ENCODE assay signal across 1 cellular context in genomic region chr1:920008-920407, GRCh38.
TF ChIP-seq lines count a peak whose summit lies in the region.

No MANE protein-coding gene starts in this region.

TF ChIP-seq in HepG2, 621 proteins besides CTCF, POLR2A, EP300 and RAD21:
- no peak for TF ChIP-seq AFF4 (CRISPR knock-in tag; IDR thresholded peaks at IDR 0.05)
- TF ChIP-seq ZFX (CRISPR knock-in tag; IDR thresholded peaks at IDR 0.05; ENCODE audit: low read depth): 0 out of 2 replicates have a peak, but pooled peaks have one; percentile 3
- no peak for TF ChIP-seq ATAD3A (CRISPR knock-in tag; IDR thresholded peaks at IDR 0.05)
- TF ChIP-seq SNAPC2 (CRISPR knock-in tag; IDR thresholded peaks at IDR 0.05): no peak
- TF ChIP-seq PRMT3 (CRISPR knock-in tag; IDR thresholded peaks at IDR 0.05; ENCODE audit: borderline replicate concordance, low read depth): no peak
- no peak for TF ChIP-seq ZNF75D (CRISPR knock-in tag; IDR thresholded peaks at IDR 0.05; ENCODE audit: borderline replicate concordance)
- peak; percentile 9; the same call in 1 of the 2 replicates for TF ChIP-seq ZNF768 (CRISPR knock-in tag; IDR thresholded peaks at IDR 0.05)
- TF ChIP-seq EZH2 (conservative IDR thresholded peaks at IDR 0.05; ENCODE audit: low read depth, low read length): 0 out of 2 replicates have a peak, but pooled peaks have one; percentile 41
- no peak for TF ChIP-seq NKX3-1 (CRISPR knock-in tag; IDR thresholded peaks at IDR 0.05)
